1 cellular context compared by ENCODE assay signal in the genomic region with DNA sequence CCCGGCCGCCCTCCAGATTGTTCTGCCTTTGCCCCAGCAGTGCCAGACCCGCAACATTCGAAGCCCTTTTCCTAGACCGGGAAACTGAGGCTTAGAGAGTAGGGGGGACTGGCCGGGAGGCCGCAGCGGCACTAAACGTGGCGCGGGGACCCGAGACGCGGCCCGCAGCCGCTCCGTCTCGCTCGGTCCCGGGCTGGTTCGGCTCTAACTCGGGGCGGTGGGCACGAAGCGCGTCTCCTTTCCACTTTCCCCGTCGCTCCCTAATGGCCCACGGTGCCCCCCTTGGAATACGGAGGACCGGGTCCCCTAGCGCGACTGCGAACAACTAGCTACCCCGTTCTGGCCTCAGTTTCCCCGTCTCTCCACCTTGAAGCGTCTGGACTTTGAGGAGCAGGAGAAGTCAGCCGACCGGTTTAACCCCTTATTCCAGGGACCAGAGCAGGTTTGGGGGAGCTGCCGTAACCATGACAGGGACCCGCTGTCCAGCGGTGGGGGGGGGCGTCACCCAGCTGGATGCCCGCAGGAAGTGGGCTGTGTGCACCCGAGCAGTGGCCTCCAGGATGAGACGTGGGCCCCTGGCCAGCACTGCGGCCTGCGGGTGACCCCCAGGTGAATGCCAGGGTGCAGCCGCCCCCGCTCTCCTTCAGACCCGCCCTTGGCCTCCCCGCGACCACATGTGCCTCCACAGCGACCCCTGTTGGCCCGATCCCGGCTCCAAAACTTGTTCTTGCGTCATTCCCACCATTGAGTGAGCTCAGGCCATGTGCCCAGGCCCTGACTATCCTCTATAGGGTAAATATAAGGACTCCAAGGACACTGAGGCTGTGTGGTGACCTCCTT.
A peak's percentile ranks its signal among the peaks of the same experiment; 100 is the strongest.
TF ChIP-seq lines count a peak whose summit lies in the region.

No MANE protein-coding gene starts in this region.

TF ChIP-seq in HepG2, 621 proteins besides CTCF, POLR2A, EP300 and RAD21 (continued from another document and continues in another):
- TF ChIP-seq, protein P1, sequence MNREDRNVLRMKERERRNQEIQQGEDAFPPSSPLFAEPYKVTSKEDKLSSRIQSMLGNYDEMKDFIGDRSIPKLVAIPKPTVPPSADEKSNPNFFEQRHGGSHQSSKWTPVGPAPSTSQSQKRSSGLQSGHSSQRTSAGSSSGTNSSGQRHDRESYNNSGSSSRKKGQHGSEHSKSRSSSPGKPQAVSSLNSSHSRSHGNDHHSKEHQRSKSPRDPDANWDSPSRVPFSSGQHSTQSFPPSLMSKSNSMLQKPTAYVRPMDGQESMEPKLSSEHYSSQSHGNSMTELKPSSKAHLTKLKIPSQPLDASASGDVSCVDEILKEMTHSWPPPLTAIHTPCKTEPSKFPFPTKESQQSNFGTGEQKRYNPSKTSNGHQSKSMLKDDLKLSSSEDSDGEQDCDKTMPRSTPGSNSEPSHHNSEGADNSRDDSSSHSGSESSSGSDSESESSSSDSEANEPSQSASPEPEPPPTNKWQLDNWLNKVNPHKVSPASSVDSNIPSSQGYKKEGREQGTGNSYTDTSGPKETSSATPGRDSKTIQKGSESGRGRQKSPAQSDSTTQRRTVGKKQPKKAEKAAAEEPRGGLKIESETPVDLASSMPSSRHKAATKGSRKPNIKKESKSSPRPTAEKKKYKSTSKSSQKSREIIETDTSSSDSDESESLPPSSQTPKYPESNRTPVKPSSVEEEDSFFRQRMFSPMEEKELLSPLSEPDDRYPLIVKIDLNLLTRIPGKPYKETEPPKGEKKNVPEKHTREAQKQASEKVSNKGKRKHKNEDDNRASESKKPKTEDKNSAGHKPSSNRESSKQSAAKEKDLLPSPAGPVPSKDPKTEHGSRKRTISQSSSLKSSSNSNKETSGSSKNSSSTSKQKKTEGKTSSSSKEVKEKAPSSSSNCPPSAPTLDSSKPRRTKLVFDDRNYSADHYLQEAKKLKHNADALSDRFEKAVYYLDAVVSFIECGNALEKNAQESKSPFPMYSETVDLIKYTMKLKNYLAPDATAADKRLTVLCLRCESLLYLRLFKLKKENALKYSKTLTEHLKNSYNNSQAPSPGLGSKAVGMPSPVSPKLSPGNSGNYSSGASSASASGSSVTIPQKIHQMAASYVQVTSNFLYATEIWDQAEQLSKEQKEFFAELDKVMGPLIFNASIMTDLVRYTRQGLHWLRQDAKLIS (CRISPR knock-in tag; IDR thresholded peaks at IDR 0.05) = 0 out of 2 replicates have a peak, but pooled peaks have one; percentile 24
- TF ChIP-seq RNF2 (conservative IDR thresholded peaks at IDR 0.05; ENCODE audit: low read depth) (peak; percentile 55; the same call in 1 of the 2 replicates), NFYB (CRISPR knock-in tag; IDR thresholded peaks at IDR 0.05) (no peak; the same call in 1 of the 2 replicates), CERS6 (CRISPR knock-in tag; IDR thresholded peaks at IDR 0.05) (no peak), ZSCAN22 (CRISPR knock-in tag; IDR thresholded peaks at IDR 0.05) (no peak), FOXM1 (CRISPR knock-in tag; IDR thresholded peaks at IDR 0.05) (no peak), ZNF557 (CRISPR knock-in tag; IDR thresholded peaks at IDR 0.05) (peak; percentile 73; the same call in 1 of the 2 replicates), GLMP (CRISPR knock-in tag; IDR thresholded peaks at IDR 0.05; ENCODE audit: borderline replicate concordance) (no peak), HIC2 (CRISPR knock-in tag; IDR thresholded peaks at IDR 0.05; ENCODE audit: low read depth) (peak; percentile 90), EHMT2 (IDR thresholded peaks at IDR 0.05; ENCODE audit: borderline replicate concordance, low read depth, low read length) (no peak), GTF2F1 (IDR thresholded peaks at IDR 0.05; ENCODE audit: low read length) (0 out of 2 replicates have a peak, but pooled peaks have one; percentile 69), SATB2 (CRISPR knock-in tag; IDR thresholded peaks at IDR 0.05) (peak; percentile 77; the same call in 1 of the 2 replicates), THAP11 (CRISPR knock-in tag; IDR thresholded peaks at IDR 0.05) (peak; percentile 72), POGZ (CRISPR knock-in tag; IDR thresholded peaks at IDR 0.05) (peak; percentile 63; the same call in 1 of the 2 replicates), SP140L (CRISPR knock-in tag; IDR thresholded peaks at IDR 0.05; ENCODE audit: borderline replicate concordance) (0 out of 2 replicates have a peak, but pooled peaks have one; percentile 66), KMT2B (CRISPR knock-in tag; IDR thresholded peaks at IDR 0.05) (0 out of 2 replicates have a peak, but pooled peaks have one; percentile 50), MAFF (IDR thresholded peaks at IDR 0.05; ENCODE audit: low read depth, low read length) (no peak), RBM22 (optimal IDR thresholded peaks at IDR 0.05; ENCODE audit: low read length) (no peak), HOXA9 (CRISPR knock-in tag; IDR thresholded peaks at IDR 0.05; ENCODE audit: borderline replicate concordance) (peak; percentile 36; the same call in 1 of the 2 replicates), ATF4 (CRISPR knock-in tag; IDR thresholded peaks at IDR 0.05) (peak; percentile 79 to 99; a peak in 3 of 4 replicates), ZNF639 (CRISPR knock-in tag; conservative IDR thresholded peaks at IDR 0.05) (peak; percentile 42; the same call in 1 of the 2 replicates), NFE2 (CRISPR knock-in tag; IDR thresholded peaks at IDR 0.05) (no peak)
- TF ChIP-seq, protein P2, sequence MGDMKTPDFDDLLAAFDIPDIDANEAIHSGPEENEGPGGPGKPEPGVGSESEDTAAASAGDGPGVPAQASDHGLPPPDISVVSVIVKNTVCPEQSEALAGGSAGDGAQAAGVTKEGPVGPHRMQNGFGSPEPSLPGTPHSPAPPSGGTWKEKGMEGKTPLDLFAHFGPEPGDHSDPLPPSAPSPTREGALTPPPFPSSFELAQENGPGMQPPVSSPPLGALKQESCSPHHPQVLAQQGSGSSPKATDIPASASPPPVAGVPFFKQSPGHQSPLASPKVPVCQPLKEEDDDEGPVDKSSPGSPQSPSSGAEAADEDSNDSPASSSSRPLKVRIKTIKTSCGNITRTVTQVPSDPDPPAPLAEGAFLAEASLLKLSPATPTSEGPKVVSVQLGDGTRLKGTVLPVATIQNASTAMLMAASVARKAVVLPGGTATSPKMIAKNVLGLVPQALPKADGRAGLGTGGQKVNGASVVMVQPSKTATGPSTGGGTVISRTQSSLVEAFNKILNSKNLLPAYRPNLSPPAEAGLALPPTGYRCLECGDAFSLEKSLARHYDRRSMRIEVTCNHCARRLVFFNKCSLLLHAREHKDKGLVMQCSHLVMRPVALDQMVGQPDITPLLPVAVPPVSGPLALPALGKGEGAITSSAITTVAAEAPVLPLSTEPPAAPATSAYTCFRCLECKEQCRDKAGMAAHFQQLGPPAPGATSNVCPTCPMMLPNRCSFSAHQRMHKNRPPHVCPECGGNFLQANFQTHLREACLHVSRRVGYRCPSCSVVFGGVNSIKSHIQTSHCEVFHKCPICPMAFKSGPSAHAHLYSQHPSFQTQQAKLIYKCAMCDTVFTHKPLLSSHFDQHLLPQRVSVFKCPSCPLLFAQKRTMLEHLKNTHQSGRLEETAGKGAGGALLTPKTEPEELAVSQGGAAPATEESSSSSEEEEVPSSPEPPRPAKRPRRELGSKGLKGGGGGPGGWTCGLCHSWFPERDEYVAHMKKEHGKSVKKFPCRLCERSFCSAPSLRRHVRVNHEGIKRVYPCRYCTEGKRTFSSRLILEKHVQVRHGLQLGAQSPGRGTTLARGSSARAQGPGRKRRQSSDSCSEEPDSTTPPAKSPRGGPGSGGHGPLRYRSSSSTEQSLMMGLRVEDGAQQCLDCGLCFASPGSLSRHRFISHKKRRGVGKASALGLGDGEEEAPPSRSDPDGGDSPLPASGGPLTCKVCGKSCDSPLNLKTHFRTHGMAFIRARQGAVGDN (CRISPR knock-in tag; IDR thresholded peaks at IDR 0.05) = peak; percentile 98
- TF ChIP-seq, protein P3, sequence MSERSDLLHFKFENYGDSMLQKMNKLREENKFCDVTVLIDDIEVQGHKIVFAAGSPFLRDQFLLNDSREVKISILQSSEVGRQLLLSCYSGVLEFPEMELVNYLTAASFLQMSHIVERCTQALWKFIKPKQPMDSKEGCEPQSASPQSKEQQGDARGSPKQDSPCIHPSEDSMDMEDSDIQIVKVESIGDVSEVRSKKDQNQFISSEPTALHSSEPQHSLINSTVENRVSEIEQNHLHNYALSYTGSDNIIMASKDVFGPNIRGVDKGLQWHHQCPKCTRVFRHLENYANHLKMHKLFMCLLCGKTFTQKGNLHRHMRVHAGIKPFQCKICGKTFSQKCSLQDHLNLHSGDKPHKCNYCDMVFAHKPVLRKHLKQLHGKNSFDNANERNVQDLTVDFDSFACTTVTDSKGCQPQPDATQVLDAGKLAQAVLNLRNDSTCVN (CRISPR knock-in tag; IDR thresholded peaks at IDR 0.05; ENCODE audit: borderline replicate concordance) = peak; percentile 75
- TF ChIP-seq, protein P4, sequence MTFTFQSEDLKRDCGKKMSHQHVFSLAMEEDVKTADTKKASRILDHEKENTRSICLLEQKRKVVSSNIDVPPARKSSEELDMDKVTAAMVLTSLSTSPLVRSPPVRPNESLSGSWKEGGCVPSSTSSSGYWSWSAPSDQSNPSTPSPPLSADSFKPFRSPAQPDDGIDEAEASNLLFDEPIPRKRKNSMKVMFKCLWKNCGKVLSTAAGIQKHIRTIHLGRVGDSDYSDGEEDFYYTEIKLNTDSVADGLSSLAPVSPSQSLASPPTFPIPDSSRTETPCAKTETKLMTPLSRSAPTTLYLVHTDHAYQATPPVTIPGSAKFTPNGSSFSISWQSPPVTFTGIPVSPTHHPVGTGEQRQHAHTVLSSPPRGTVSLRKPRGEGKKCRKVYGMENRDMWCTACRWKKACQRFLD (CRISPR knock-in tag; IDR thresholded peaks at IDR 0.05; ENCODE audit: borderline replicate concordance) = no peak
- TF ChIP-seq, protein P5, sequence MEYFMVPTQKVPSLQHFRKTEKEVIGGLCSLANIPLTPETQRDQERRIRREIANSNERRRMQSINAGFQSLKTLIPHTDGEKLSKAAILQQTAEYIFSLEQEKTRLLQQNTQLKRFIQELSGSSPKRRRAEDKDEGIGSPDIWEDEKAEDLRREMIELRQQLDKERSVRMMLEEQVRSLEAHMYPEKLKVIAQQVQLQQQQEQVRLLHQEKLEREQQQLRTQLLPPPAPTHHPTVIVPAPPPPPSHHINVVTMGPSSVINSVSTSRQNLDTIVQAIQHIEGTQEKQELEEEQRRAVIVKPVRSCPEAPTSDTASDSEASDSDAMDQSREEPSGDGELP (IDR thresholded peaks at IDR 0.05; ENCODE audit: borderline replicate concordance, low read depth) = peak; percentile 84; the same call in 1 of the 2 replicates
- TF ChIP-seq, protein P6, sequence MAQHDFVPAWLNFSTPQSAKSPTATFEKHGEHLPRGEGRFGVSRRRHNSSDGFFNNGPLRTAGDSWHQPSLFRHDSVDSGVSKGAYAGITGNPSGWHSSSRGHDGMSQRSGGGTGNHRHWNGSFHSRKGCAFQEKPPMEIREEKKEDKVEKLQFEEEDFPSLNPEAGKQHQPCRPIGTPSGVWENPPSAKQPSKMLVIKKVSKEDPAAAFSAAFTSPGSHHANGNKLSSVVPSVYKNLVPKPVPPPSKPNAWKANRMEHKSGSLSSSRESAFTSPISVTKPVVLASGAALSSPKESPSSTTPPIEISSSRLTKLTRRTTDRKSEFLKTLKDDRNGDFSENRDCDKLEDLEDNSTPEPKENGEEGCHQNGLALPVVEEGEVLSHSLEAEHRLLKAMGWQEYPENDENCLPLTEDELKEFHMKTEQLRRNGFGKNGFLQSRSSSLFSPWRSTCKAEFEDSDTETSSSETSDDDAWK (CRISPR knock-in tag; IDR thresholded peaks at IDR 0.05) = no peak
- TF ChIP-seq, protein P7, sequence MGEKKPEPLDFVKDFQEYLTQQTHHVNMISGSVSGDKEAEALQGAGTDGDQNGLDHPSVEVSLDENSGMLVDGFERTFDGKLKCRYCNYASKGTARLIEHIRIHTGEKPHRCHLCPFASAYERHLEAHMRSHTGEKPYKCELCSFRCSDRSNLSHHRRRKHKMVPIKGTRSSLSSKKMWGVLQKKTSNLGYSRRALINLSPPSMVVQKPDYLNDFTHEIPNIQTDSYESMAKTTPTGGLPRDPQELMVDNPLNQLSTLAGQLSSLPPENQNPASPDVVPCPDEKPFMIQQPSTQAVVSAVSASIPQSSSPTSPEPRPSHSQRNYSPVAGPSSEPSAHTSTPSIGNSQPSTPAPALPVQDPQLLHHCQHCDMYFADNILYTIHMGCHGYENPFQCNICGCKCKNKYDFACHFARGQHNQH (CRISPR knock-in tag; IDR thresholded peaks at IDR 0.05) = peak; percentile 91; the same call in 1 of the 2 replicates
